In genomic region chr11:8809185-8809584, GRCh38 we compare ENCODE assay signal across 9 cellular contexts.
DNase-seq lines count a peak whose midpoint lies in the region; TF ChIP-seq lines count a peak whose summit lies in the region.
"Had no signal": no experiment of that assay in that cellular context is flagged by ENCODE, and none has a peak within 500 bp of the region (broad histone marks: within the 10 kb centered on the region; RNA-seq: fewer than 3 reads in every experiment).

No MANE protein-coding gene starts in this region.

- H3K79me2 ChIP-seq in mammary epithelial cell (ENCODE audit: insufficient read depth, low read length) (peaks cover 69% of the 10 kb centered on the region), smooth muscle cell (ENCODE audit: low read depth) (peaks cover 77% of the 10 kb centered on the region)

- H3K27me3 ChIP-seq in mammary epithelial cell (ENCODE audit: insufficient read depth, low read length) = no peaks in the 10 kb centered on the region
- H3K27me3 ChIP-seq in smooth muscle cell (ENCODE audit: low read depth) = no peaks in the 10 kb centered on the region
- no peaks in the 10 kb centered on the region for H3K27me3 ChIP-seq in A673 (replicated peaks; ENCODE audit: insufficient read depth, low read depth, low read length, poor library complexity)

- H3F3A ChIP-seq in smooth muscle cell (ENCODE audit: low read depth) = peaks cover 58% of the 10 kb centered on the region

- H3K9me3 ChIP-seq in mammary epithelial cell (replicated peaks; ENCODE audit: insufficient read depth, low read length) = no peaks in the 10 kb centered on the region
- no peaks in the 10 kb centered on the region for H3K9me3 ChIP-seq in smooth muscle cell (replicated peaks; ENCODE audit: low read depth)
- no peaks in the 10 kb centered on the region for H3K9me3 ChIP-seq in A673 (ENCODE audit: low read depth, low read length, poor library complexity, severe bottlenecking)

- H4K20me1 ChIP-seq in mammary epithelial cell (ENCODE audit: insufficient read depth, low read length) = no peaks in the 10 kb centered on the region
- H4K20me1 ChIP-seq in smooth muscle cell (ENCODE audit: low read depth) = peaks cover 29% of the 10 kb centered on the region

- TF ChIP-seq CTCF in HFFc6 (IDR thresholded peaks at IDR 0.05) (no peak), mammary epithelial cell (conservative IDR thresholded peaks at IDR 0.05 in 1 of 2, IDR thresholded peaks at IDR 0.05 in 1 of 2; ENCODE audit: extremely low read depth in 1 of 2, insufficient read depth in 1 of 2, low read depth in 1 of 2, low read length in 2 of 2) (no peak), smooth muscle cell (IDR thresholded peaks at IDR 0.05; ENCODE audit: borderline replicate concordance, insufficient read depth, poor library complexity, severe bottlenecking) (no peak), A673 (conservative IDR thresholded peaks at IDR 0.05; ENCODE audit: low read depth, low read length) (no peak)

- peaks cover 53% of the 10 kb centered on the region for H3K4me1 ChIP-seq in mammary epithelial cell (ENCODE audit: insufficient read depth, low read length)
- peaks cover 55% of the 10 kb centered on the region for H3K4me1 ChIP-seq in smooth muscle cell (ENCODE audit: low read depth)
- peaks cover 26% of the 10 kb centered on the region for H3K4me1 ChIP-seq in A673 (ENCODE audit: insufficient read depth, low read length, poor library complexity, severe bottlenecking)

- dilution Hi-C loops in mammary epithelial cell (cut with HindIII; ENCODE audit: low sequenced_read_pairs) = no loop called here

- peaks cover 4% of the 10 kb centered on the region for H3K36me3 Mint-ChIP-seq in HFFc6 (ENCODE audit: low read depth)
- no peaks in the 10 kb centered on the region for H3K36me3 Mint-ChIP-seq in activated naive CD4-positive, alpha-beta T cell treated with anti-CD3 and anti-CD28 coated beads for 36 hours (ENCODE audit: low read depth)

- H3K4me3 ChIP-seq in mammary epithelial cell (replicated peaks in 1 of 3; ENCODE audit: insufficient read depth in 1 of 3, low read depth in 2 of 3, low read length in 3 of 3) = peak overlapping the region; percentile 72 to 80 (median 78)
- peak overlapping the region; percentile 57 for H3K4me3 ChIP-seq in smooth muscle cell
- H3K4me3 ChIP-seq in A673 (ENCODE audit: low read depth, low read length, poor library complexity, severe bottlenecking) = no peak overlapping the region

- BruUV-seq in mammary epithelial cell (replicated peaks; lab: Mats Ljungman, UMichigan) (no TSS peak), A673 (replicated peaks; lab: Mats Ljungman, UMichigan) (no TSS peak)

- POLR2A ChIA-PET in A673 (lab: Charles Lee; ENCODE audit: low non-redundant PET) = no interaction called here

- H3K36me3 ChIP-seq in mammary epithelial cell (ENCODE audit: insufficient read depth, low read length) = no peaks in the 10 kb centered on the region
- no peaks in the 10 kb centered on the region for H3K36me3 ChIP-seq in smooth muscle cell (ENCODE audit: low read depth)
- no peaks in the 10 kb centered on the region for H3K36me3 ChIP-seq in A673 (ENCODE audit: insufficient read depth, low read length, poor library complexity, severe bottlenecking)

- DNase-seq in HFFc6 (no peak), mammary epithelial cell (peak; percentile 23), kidney tubule cell (ENCODE audit: low spot score) (peak; percentile 21), smooth muscle cell (lab: John Stamatoyannopoulos, UW; ENCODE audit: unreplicated experiment) (no peak), A673 (ENCODE audit: low spot score) (no peak), DMS53 treated with DMSO at 0.1 percent for 48 hours (lab: John Stamatoyannopoulos, UW; ENCODE audit: unreplicated experiment) (no peak), A172 (ENCODE audit: low spot score) (no peak)
- DNase-seq in activated naive CD4-positive, alpha-beta T cell treated with anti-CD3 and anti-CD28 coated beads for 36 hours = no peak
- DNase-seq: activated CD4-positive, alpha-beta T cell treated with anti-CD3 and anti-CD28 coated beads, Interleukin-2, amount 50 U/mL, for 1 hour had no signal

- H3K27ac ChIP-seq in mammary epithelial cell (ENCODE audit: insufficient read depth, low read depth, low read length) (peak overlapping the region; percentile 95), smooth muscle cell (ENCODE audit: low read depth) (peak overlapping the region; percentile 94), A673 (ENCODE audit: low read depth, low read length, poor library complexity, severe bottlenecking) (no peak overlapping the region)

- intact Hi-C loops in mammary epithelial cell (cut with micrococcal nuclease) = no loop called here
- intact Hi-C loops in A673 (cut with micrococcal nuclease; ENCODE audit: unreplicated experiment) = no loop called here
- intact Hi-C loops in activated naive CD4-positive, alpha-beta T cell treated with anti-CD3 and anti-CD28 coated beads for 36 hours (cut with micrococcal nuclease) = no loop called here

- in situ Hi-C loops in mammary epithelial cell (cut with MboI; ENCODE audit: low sequenced_read_pairs in 2 of 2) = loop anchor here in 1 of 2 donors (10.0 kb wide), 1 partner anchor 114 kb away; no protein-coding TSS in a partner anchor

- peak overlapping the region; percentile 100 for H3K27ac Mint-ChIP-seq in HFFc6
- no peak overlapping the region for H3K27ac Mint-ChIP-seq in activated naive CD4-positive, alpha-beta T cell treated with anti-CD3 and anti-CD28 coated beads for 36 hours

- peak overlapping the region; percentile 82 for H3K4me2 ChIP-seq in mammary epithelial cell (ENCODE audit: insufficient read depth, low read depth, low read length)
- H3K4me2 ChIP-seq in smooth muscle cell = peak overlapping the region; percentile 92

- no peaks in the 10 kb centered on the region; the same call in none of the 2 replicates for H3K4me1 Mint-ChIP-seq in HFFc6 (ENCODE audit: low read depth)
- H3K4me1 Mint-ChIP-seq in activated naive CD4-positive, alpha-beta T cell treated with anti-CD3 and anti-CD28 coated beads for 36 hours (ENCODE audit: low read depth) = peaks cover 7% of the 10 kb centered on the region

- H3K9me3 Mint-ChIP-seq in HFFc6 = no peaks in the 10 kb centered on the region
- H3K9me3 Mint-ChIP-seq in activated naive CD4-positive, alpha-beta T cell treated with anti-CD3 and anti-CD28 coated beads for 36 hours = no peaks in the 10 kb centered on the region

- WGBS in mammary epithelial cell (ENCODE audit: low coverage, missing lambda C conversion rate) = 0% methylated on average over 4 of the region's 4 CpGs
- 82% methylated on average over 4 of the region's 4 CpGs for WGBS in smooth muscle cell (ENCODE audit: low lambda C conversion rate)

- peak overlapping the region; percentile 95 for H3K9ac ChIP-seq in mammary epithelial cell (ENCODE audit: insufficient read depth, low read length)
- H3K9ac ChIP-seq in smooth muscle cell (ENCODE audit: low read depth) = peak overlapping the region; percentile 89

- H3K4me3 Mint-ChIP-seq in HFFc6 = peak overlapping the region; percentile 98
- H3K4me3 Mint-ChIP-seq in activated naive CD4-positive, alpha-beta T cell treated with anti-CD3 and anti-CD28 coated beads for 36 hours = no peak overlapping the region

- peaks cover 5% of the 10 kb centered on the region for H3K27me3 Mint-ChIP-seq in HFFc6 (ENCODE audit: insufficient read depth)
- peaks cover 14% of the 10 kb centered on the region for H3K27me3 Mint-ChIP-seq in activated naive CD4-positive, alpha-beta T cell treated with anti-CD3 and anti-CD28 coated beads for 36 hours (ENCODE audit: low read depth)

- H2AFZ ChIP-seq in mammary epithelial cell (ENCODE audit: low read depth, low read length) = peak overlapping the region; percentile 43
- H2AFZ ChIP-seq in smooth muscle cell (ENCODE audit: low read depth) = no peak overlapping the region

- CTCF ChIA-PET in mammary epithelial cell (lab: Charles Lee; ENCODE audit: low non-redundant PET) (no interaction called here), A673 (lab: Charles Lee) (no interaction called here)
- CTCF ChIA-PET in activated naive CD4-positive, alpha-beta T cell treated with anti-CD3 and anti-CD28 coated beads for 36 hours (lab: Charles Lee) = interaction anchor here (0.7 kb wide), 2 partner anchors 102 to 365 kb away, joined by 3 to 6 read pairs; partner anchors contain the start of gene AKIP1

Comparison
In these comparisons a context has a peak if more than half of its experiments do, and no peak if none do; other contexts are left out.
1. DNase-seq: peak in mammary epithelial cell (single experiment) and kidney tubule cell (single experiment); none in HFFc6 (single experiment), smooth muscle cell (single experiment), A673 (single experiment), DMS53 treated with DMSO at 0.1 percent for 48 hours (single experiment), activated naive CD4-positive, alpha-beta T cell treated with anti-CD3 and anti-CD28 coated beads for 36 hours (single experiment) and A172 (single experiment).